ENCODE assay signal across 1 cellular context in genomic region chr11:44597358-44598009, GRCh38.
A peak's percentile ranks its signal among the peaks of the same experiment; 100 is the strongest.
TF ChIP-seq lines count a peak whose summit lies in the region.

No MANE protein-coding gene starts in this region.

TF ChIP-seq in GM12878, 131 proteins besides CTCF, POLR2A, EP300 and RAD21 (continued from another document):
- TF ChIP-seq BCLAF1 (IDR thresholded peaks at IDR 0.05) (no peak), MLLT1 (IDR thresholded peaks at IDR 0.05) (no peak), POU2F2 (IDR thresholded peaks at IDR 0.05; ENCODE audit: borderline replicate concordance, low read depth, low read length) (no peak), REST (IDR thresholded peaks at IDR 0.05; ENCODE audit: low read depth, low read length) (no peak), BACH1 (IDR thresholded peaks at IDR 0.05; ENCODE audit: borderline replicate concordance) (no peak), CHD4 (IDR thresholded peaks at IDR 0.05) (no peak), ASH2L (IDR thresholded peaks at IDR 0.05; ENCODE audit: borderline replicate concordance, low read depth) (no peak), SKIL (IDR thresholded peaks at IDR 0.05; ENCODE audit: low read depth, poor library complexity, severe bottlenecking) (no peak), IRF3 (IDR thresholded peaks at IDR 0.05) (no peak), PML (IDR thresholded peaks at IDR 0.05; ENCODE audit: low read length) (no peak), RUNX3 (IDR thresholded peaks at IDR 0.05; ENCODE audit: low read length) (no peak), MEF2B (IDR thresholded peaks at IDR 0.05; ENCODE audit: partially characterized antibody, poor library complexity, severe bottlenecking) (peak; percentile 53), E2F4 (IDR thresholded peaks at IDR 0.05; ENCODE audit: low read depth, low read length) (no peak), NFIC (IDR thresholded peaks at IDR 0.05; ENCODE audit: low read depth, low read length) (no peak), ATF2 (IDR thresholded peaks at IDR 0.05; ENCODE audit: low read length) (no peak), ZNF24 (IDR thresholded peaks at IDR 0.05) (no peak), SMAD5 (IDR thresholded peaks at IDR 0.05; ENCODE audit: low read depth) (0 out of 2 replicates have a peak, but pooled peaks have one; percentile 34)
